In the genomic region with DNA sequence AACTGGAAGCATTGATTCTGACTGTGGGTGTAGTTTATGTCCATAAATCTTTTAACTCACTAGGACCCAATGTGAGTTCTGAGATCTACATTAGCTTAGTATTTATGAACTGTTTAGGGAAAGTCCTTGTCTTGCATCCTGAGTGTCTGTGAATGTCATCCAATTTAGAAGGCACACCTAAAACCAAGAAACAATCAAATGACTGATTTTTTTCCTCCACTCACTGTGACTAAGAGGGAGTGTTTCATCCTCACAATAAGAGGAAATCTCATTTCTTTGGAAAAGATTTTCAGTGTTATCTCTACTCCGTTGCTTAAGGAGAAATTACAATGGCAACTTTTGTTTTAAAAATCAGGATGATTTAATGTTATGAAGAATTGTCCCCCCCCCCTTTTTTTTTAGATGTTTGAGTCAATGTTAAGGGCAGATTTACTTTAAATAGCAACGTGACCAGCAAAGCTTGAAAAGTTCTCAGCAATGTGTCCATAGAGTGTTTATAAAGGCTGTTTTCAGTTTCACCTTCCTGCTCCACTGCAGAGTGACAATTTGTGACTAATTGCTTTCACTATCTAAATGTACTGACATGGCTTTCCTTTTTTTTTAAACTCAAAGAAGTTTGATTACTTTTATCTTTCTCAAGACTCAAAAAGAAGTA, we compare ENCODE assay signal across 9 cellular contexts.
DNase-seq lines count a peak whose midpoint lies in the region; ATAC-seq and TF ChIP-seq lines count a peak whose summit lies in the region.
"Had no signal": no experiment of that assay in that cellular context is flagged by ENCODE, and none has a peak within 500 bp of the region (broad histone marks: within the 10 kb centered on the region; RNA-seq: fewer than 3 reads in every experiment).

No MANE protein-coding gene starts in this region.

- H2BK5ac ChIP-seq in mesenchymal stem cell (ENCODE audit: low read depth, low read length, poor library complexity, severe bottlenecking): no peak overlapping the region

- H2AK5ac ChIP-seq in mesenchymal stem cell (ENCODE audit: low read length, severe bottlenecking): no peak overlapping the region

- no peak overlapping the region for H3K18ac ChIP-seq in mesenchymal stem cell (ENCODE audit: low read depth in 1 of 2, low read length in 2 of 2)

- ATAC-seq in HG02588 (IDR thresholded peaks at IDR 0.05; ENCODE audit: unreplicated experiment) (peak; percentile 100), psoas muscle (no peak)

- no peaks in the 10 kb centered on the region for H3K27me3 ChIP-seq in mesenchymal stem cell (ENCODE audit: control insufficient read depth in 1 of 2, insufficient read depth in 1 of 2, low read length in 2 of 2)
- H3K27me3 ChIP-seq in psoas muscle (ENCODE audit: insufficient read depth in 3 of 3, low read length in 2 of 3): no peaks in the 10 kb centered on the region

- no peaks in the 10 kb centered on the region for H3K36me3 ChIP-seq in mesenchymal stem cell (ENCODE audit: control insufficient read depth in 1 of 2, insufficient read depth in 2 of 2, low read depth in 1 of 2, low read length in 2 of 2)
- no peaks in the 10 kb centered on the region for H3K36me3 ChIP-seq in psoas muscle (ENCODE audit: insufficient read depth in 1 of 2, low read depth in 1 of 2)

- H3K14ac ChIP-seq in mesenchymal stem cell (ENCODE audit: low read length in 2 of 2): no peak overlapping the region

- WGBS in mesenchymal stem cell: 40% methylated on average over 1 of the region's 2 CpGs
- WGBS in psoas muscle, 3 donors: 45 to 47% (median 46%) methylated on average over 2 of the region's 2 CpGs

- POLR2A ChIA-PET in activated CD4-positive, alpha-beta T cell treated with anti-CD3 and anti-CD28 coated beads, Interleukin-2, amount 10 ng/mL, durations not matched to agents 7 days and 5 days (lab: Charles Lee): no interaction called here

- no peaks in the 10 kb centered on the region for H3K36me3 Mint-ChIP-seq in activated CD4-positive, alpha-beta T cell treated with anti-CD3 and anti-CD28 coated beads, Interleukin-2, amount 10 ng/mL, durations not matched to agents 7 days and 5 days (ENCODE audit: low read depth)

- no peak overlapping the region for H2BK12ac ChIP-seq in mesenchymal stem cell (ENCODE audit: low read length in 2 of 2)

- H3K9ac ChIP-seq in mesenchymal stem cell (ENCODE audit: low read length): peak overlapping the region; percentile 39

- no peak overlapping the region for H3K23ac ChIP-seq in mesenchymal stem cell (ENCODE audit: low read length in 2 of 2)

- H4K8ac ChIP-seq in mesenchymal stem cell (ENCODE audit: low read length): no peak overlapping the region

- no peaks in the 10 kb centered on the region for H3K27me3 Mint-ChIP-seq in activated CD4-positive, alpha-beta T cell treated with anti-CD3 and anti-CD28 coated beads, Interleukin-2, amount 10 ng/mL, durations not matched to agents 7 days and 5 days

- H3K9me3 Mint-ChIP-seq in activated CD4-positive, alpha-beta T cell treated with anti-CD3 and anti-CD28 coated beads, Interleukin-2, amount 10 ng/mL, durations not matched to agents 7 days and 5 days: peaks cover 6% of the 10 kb centered on the region

- TF ChIP-seq CTCF in psoas muscle (IDR thresholded peaks at IDR 0.05): no peak

- H3K4ac ChIP-seq in mesenchymal stem cell (ENCODE audit: low read depth in 1 of 2, low read length in 2 of 2): no peak overlapping the region

- H3K79me1 ChIP-seq in mesenchymal stem cell (replicated peaks; ENCODE audit: low read length, poor library complexity, severe bottlenecking): no peaks in the 10 kb centered on the region

- H2AFZ ChIP-seq in mesenchymal stem cell (ENCODE audit: low read depth, low read length): no peak overlapping the region

- peak overlapping the region; percentile 26 for H3K27ac Mint-ChIP-seq in activated CD4-positive, alpha-beta T cell treated with anti-CD3 and anti-CD28 coated beads, Interleukin-2, amount 10 ng/mL, durations not matched to agents 7 days and 5 days

- H3K4me1 Mint-ChIP-seq in activated CD4-positive, alpha-beta T cell treated with anti-CD3 and anti-CD28 coated beads, Interleukin-2, amount 10 ng/mL, durations not matched to agents 7 days and 5 days: peaks cover 2% of the 10 kb centered on the region

- CTCF ChIA-PET in activated CD4-positive, alpha-beta T cell treated with anti-CD3 and anti-CD28 coated beads, Interleukin-2, amount 10 ng/mL, durations not matched to agents 7 days and 5 days (lab: Charles Lee): no interaction called here

- H2BK15ac ChIP-seq in mesenchymal stem cell (ENCODE audit: low read depth, poor library complexity, severe bottlenecking): no peak overlapping the region

- H3K4me1 ChIP-seq in mesenchymal stem cell (ENCODE audit: control insufficient read depth, insufficient read depth, low read depth, low read length) (no peaks in the 10 kb centered on the region), psoas muscle (no peaks in the 10 kb centered on the region)

- H2BK120ac ChIP-seq in mesenchymal stem cell (ENCODE audit: low read depth, low read length): no peak overlapping the region

- H3K27ac ChIP-seq in mesenchymal stem cell (ENCODE audit: low read length, poor library complexity, severe bottlenecking) (no peak overlapping the region), psoas muscle (no peak overlapping the region)

- intact Hi-C loops in psoas muscle (cut with DNase I): no loop called here

- DNase-seq in activated CD4-positive, alpha-beta T cell treated with anti-CD3 and anti-CD28 coated beads, Interleukin-2, amount 10 ng/mL, durations not matched to agents 7 days and 5 days: no peak
- DNase-seq in activated CD4-positive, alpha-beta T cell treated with anti-CD3 and anti-CD28 coated beads, Interleukin-2, amount 50 U/mL, for 48 hours: no peak
- peak; percentile 39 for DNase-seq in LoVo (ENCODE audit: low spot score)
- peak; percentile 52 for DNase-seq in mesenchymal stem cell
- DNase-seq in psoas muscle: no peak
- no peak for DNase-seq in HuH-7 (ENCODE audit: low spot score)
- no peak for DNase-seq in stimulated activated CD8-positive, alpha-beta memory T cell treated with anti-CD3 and anti-CD28 coated beads, Interleukin-4, amount 100 ng/mL, for 48 hours

- H3K4me3 ChIP-seq in mesenchymal stem cell (ENCODE audit: insufficient read depth in 1 of 2, low read depth in 1 of 2, low read length in 2 of 2) (peak overlapping the region in 1 of 2 experiments; percentile 2), psoas muscle (no peak overlapping the region)
- H3K4me3 ChIP-seq: lung had no signal

- H3K9me3 ChIP-seq in mesenchymal stem cell (ENCODE audit: control insufficient read depth, low read length): peaks cover 3% of the 10 kb centered on the region
- H3K9me3 ChIP-seq in psoas muscle: peaks cover 6% of the 10 kb centered on the region

- no peak overlapping the region for H3K4me3 Mint-ChIP-seq in activated CD4-positive, alpha-beta T cell treated with anti-CD3 and anti-CD28 coated beads, Interleukin-2, amount 10 ng/mL, durations not matched to agents 7 days and 5 days

- no peak overlapping the region for H3K4me2 ChIP-seq in mesenchymal stem cell (ENCODE audit: low read length, poor library complexity, severe bottlenecking)

- H4K91ac ChIP-seq in mesenchymal stem cell (ENCODE audit: low read length): no peak overlapping the region

Comparison
In these comparisons a context has a peak if more than half of its experiments do, and no peak if none do; other contexts are left out.
1. DNase-seq: peak in LoVo (single experiment) and mesenchymal stem cell (single experiment); none in activated CD4-positive, alpha-beta T cell treated with anti-CD3 and anti-CD28 coated beads, Interleukin-2, amount 10 ng/mL, durations not matched to agents 7 days and 5 days (single experiment), activated CD4-positive, alpha-beta T cell treated with anti-CD3 and anti-CD28 coated beads, Interleukin-2, amount 50 U/mL, for 48 hours (0 of 2), psoas muscle (0 of 2), HuH-7 (single experiment) and stimulated activated CD8-positive, alpha-beta memory T cell treated with anti-CD3 and anti-CD28 coated beads, Interleukin-4, amount 100 ng/mL, for 48 hours (single experiment).